Comparison of ENCODE assay signal across 8 cellular contexts in genomic region chr19:17328517-17329060, GRCh38. TPM values are rescaled to one million over a fixed set of nuclear protein-coding genes. Genes with fewer than 3 reads are reported as not detected.
DNase-seq lines count a peak whose midpoint lies in the region; ATAC-seq and TF ChIP-seq lines count a peak whose summit lies in the region.

No MANE protein-coding gene starts in this region.

- H3K27ac ChIP-seq in lower lobe of right lung: peak overlapping the region; percentile 73
- H3K27ac ChIP-seq in upper lobe of right lung: peak overlapping the region; percentile 66

- POLR2A ChIA-PET in activated naive CD8-positive, alpha-beta T cell treated with anti-CD3 and anti-CD28 coated beads, Interleukin-2, amount 10 ng/mL, durations not matched to agents 7 days and 5 days (lab: Charles Lee): interaction anchor here (1.0 to 3.9 kb wide), 2 partner anchors 9 to 19 kb away, joined by 3 to 26 read pairs; partner anchors contain the start of genes DDA1 and GTPBP3

- peak overlapping the region; percentile 53 for H3K4me3 ChIP-seq in lower lobe of right lung
- H3K4me3 ChIP-seq in upper lobe of right lung: peak overlapping the region; percentile 47

- H3K4me1 ChIP-seq in lower lobe of right lung: peaks cover 15% of the 10 kb centered on the region
- peaks cover 6% of the 10 kb centered on the region for H3K4me1 ChIP-seq in upper lobe of right lung

- peaks cover 5% of the 10 kb centered on the region for H3K36me3 Mint-ChIP-seq in activated naive CD8-positive, alpha-beta T cell treated with anti-CD3 and anti-CD28 coated beads, Interleukin-2, amount 10 ng/mL, durations not matched to agents 7 days and 5 days

- no peak overlapping the region for H3K27ac Mint-ChIP-seq in activated naive CD8-positive, alpha-beta T cell treated with anti-CD3 and anti-CD28 coated beads, Interleukin-2, amount 10 ng/mL, durations not matched to agents 7 days and 5 days

- peaks cover 4% of the 10 kb centered on the region for H3K36me3 ChIP-seq in lower lobe of right lung
- H3K36me3 ChIP-seq in upper lobe of right lung: no peaks in the 10 kb centered on the region

- peaks cover 5% of the 10 kb centered on the region for H3K27me3 Mint-ChIP-seq in activated naive CD8-positive, alpha-beta T cell treated with anti-CD3 and anti-CD28 coated beads, Interleukin-2, amount 10 ng/mL, durations not matched to agents 7 days and 5 days

- peaks cover 4% of the 10 kb centered on the region for H3K4me1 Mint-ChIP-seq in activated naive CD8-positive, alpha-beta T cell treated with anti-CD3 and anti-CD28 coated beads, Interleukin-2, amount 10 ng/mL, durations not matched to agents 7 days and 5 days

- peak overlapping the region; percentile 60 for H3K4me3 Mint-ChIP-seq in activated naive CD8-positive, alpha-beta T cell treated with anti-CD3 and anti-CD28 coated beads, Interleukin-2, amount 10 ng/mL, durations not matched to agents 7 days and 5 days

- H3K27me3 ChIP-seq in lower lobe of right lung (ENCODE audit: low read depth) (peaks cover 9% of the 10 kb centered on the region), upper lobe of right lung (no peaks in the 10 kb centered on the region)

- no peaks in the 10 kb centered on the region for H3K9me3 Mint-ChIP-seq in activated naive CD8-positive, alpha-beta T cell treated with anti-CD3 and anti-CD28 coated beads, Interleukin-2, amount 10 ng/mL, durations not matched to agents 7 days and 5 days

- intact Hi-C loops in lower lobe of right lung (cut with DNase I): no loop called here
- intact Hi-C loops in upper lobe of right lung (cut with DNase I): no loop called here

- TF ChIP-seq CTCF in lower lobe of right lung (IDR thresholded peaks at IDR 0.05) (no peak), upper lobe of right lung (IDR thresholded peaks at IDR 0.05) (no peak)

- DNase-seq in stimulated activated CD4-positive, alpha-beta T cell treated with anti-CD3 and anti-CD28 coated beads, Interleukin-15, amount 100 ng/mL, for 24 hours: peak; percentile 44
- no peak for DNase-seq in stimulated activated CD4-positive, alpha-beta T cell treated with anti-CD3 and anti-CD28 coated beads, Interleukin-2, amount 100 ng/mL, for 48 hours
- peak; percentile 59 for DNase-seq in activated naive CD8-positive, alpha-beta T cell treated with anti-CD3 and anti-CD28 coated beads, Interleukin-2, amount 10 ng/mL, durations not matched to agents 7 days and 5 days
- no peak for DNase-seq in lower lobe of right lung
- no peak for DNase-seq in upper lobe of right lung
- no peak for DNase-seq in NCI-H2107 treated with DMSO at 0.1 percent for 48 hours (lab: John Stamatoyannopoulos, UW; ENCODE audit: unreplicated experiment)
- DNase-seq in H4 (ENCODE audit: low spot score): no peak

- peak; percentile 19 for ATAC-seq in activated naive CD8-positive, alpha-beta T cell treated with anti-CD3 and anti-CD28 coated beads, Interleukin-2, amount 10 ng/mL, durations not matched to agents 7 days and 5 days (ENCODE audit: low read depth)
- ATAC-seq in lower lobe of right lung: peak in 1 of 2 donors; percentile 5
- ATAC-seq in upper lobe of right lung: peak; percentile 1
- ATAC-seq in GM19324 (IDR thresholded peaks at IDR 0.05; ENCODE audit: low FRiP score, unreplicated experiment): no peak

- H3K9me3 ChIP-seq in lower lobe of right lung (no peaks in the 10 kb centered on the region), upper lobe of right lung (no peaks in the 10 kb centered on the region)

RNA-seq across cellular contexts. Expression of gene ANO8, which starts 6.1 kb away (rescaled TPM):
- total RNA-seq in activated naive CD8-positive, alpha-beta T cell treated with anti-CD3 and anti-CD28 coated beads, Interleukin-2, amount 10 ng/mL, durations not matched to agents 7 days and 5 days: 10 to 100 TPM; 19.5 to 23.1 TPM
- total RNA-seq in lower lobe of right lung (16.6 TPM), upper lobe of right lung (14.6 TPM)
- 1.4 and 3.2 TPM in 2 replicates for total RNA-seq in H4 (2014; rRNA removed; shearing (Covaris generic))

RNA-seq across cellular contexts. Expression of gene GTPBP3, which starts 8.8 kb away (rescaled TPM):
- total RNA-seq in activated naive CD8-positive, alpha-beta T cell treated with anti-CD3 and anti-CD28 coated beads, Interleukin-2, amount 10 ng/mL, durations not matched to agents 7 days and 5 days: 10 to 100 TPM; 41.8 to 46.7 TPM
- total RNA-seq in lower lobe of right lung: 21.0 TPM
- total RNA-seq in upper lobe of right lung: 17.7 TPM
- 10.2 and 21.7 TPM in 2 replicates for total RNA-seq in H4 (2014; rRNA removed; shearing (Covaris generic))

RNA-seq across cellular contexts. Expression of gene DDA1, which starts 19.2 kb away (rescaled TPM):
- 10 to 100 TPM; 44.1 to 46.7 TPM for total RNA-seq in activated naive CD8-positive, alpha-beta T cell treated with anti-CD3 and anti-CD28 coated beads, Interleukin-2, amount 10 ng/mL, durations not matched to agents 7 days and 5 days
- 32.2 TPM for total RNA-seq in lower lobe of right lung
- total RNA-seq in upper lobe of right lung: 30.4 TPM
- total RNA-seq in H4 (2014; rRNA removed; shearing (Covaris generic)): 20.0 and 34.3 TPM in 2 replicates

RNA-seq across cellular contexts. Expression of gene MRPL34, which starts 22.9 kb away (rescaled TPM):
- 10 to 100 TPM; 88.0 to 92.8 TPM for total RNA-seq in activated naive CD8-positive, alpha-beta T cell treated with anti-CD3 and anti-CD28 coated beads, Interleukin-2, amount 10 ng/mL, durations not matched to agents 7 days and 5 days
- total RNA-seq in lower lobe of right lung: 68.3 TPM
- total RNA-seq in upper lobe of right lung: 84.9 TPM
- 48.0 and 76.2 TPM in 2 replicates for total RNA-seq in H4 (2014; rRNA removed; shearing (Covaris generic))

RNA-seq across cellular contexts. Expression of gene ABHD8, which starts 25.4 kb away (rescaled TPM):
- total RNA-seq in activated naive CD8-positive, alpha-beta T cell treated with anti-CD3 and anti-CD28 coated beads, Interleukin-2, amount 10 ng/mL, durations not matched to agents 7 days and 5 days: 10 to 100 TPM; 12.4 to 12.9 TPM
- total RNA-seq in lower lobe of right lung: 19.5 TPM
- 17.1 TPM for total RNA-seq in upper lobe of right lung
- total RNA-seq in H4 (2014; rRNA removed; shearing (Covaris generic)): 3.5 and 7.5 TPM in 2 replicates

Comparison
In these comparisons a context has a peak if more than half of its experiments do, and no peak if none do; other contexts are left out.
1. DNase-seq: peak in stimulated activated CD4-positive, alpha-beta T cell treated with anti-CD3 and anti-CD28 coated beads, Interleukin-15, amount 100 ng/mL, for 24 hours (single experiment) and activated naive CD8-positive, alpha-beta T cell treated with anti-CD3 and anti-CD28 coated beads, Interleukin-2, amount 10 ng/mL, durations not matched to agents 7 days and 5 days (single experiment); none in stimulated activated CD4-positive, alpha-beta T cell treated with anti-CD3 and anti-CD28 coated beads, Interleukin-2, amount 100 ng/mL, for 48 hours (0 of 2), lower lobe of right lung (single experiment), upper lobe of right lung (single experiment), NCI-H2107 treated with DMSO at 0.1 percent for 48 hours (single experiment) and H4 (single experiment).